24 cellular contexts compared by ENCODE assay signal in the genomic region with DNA sequence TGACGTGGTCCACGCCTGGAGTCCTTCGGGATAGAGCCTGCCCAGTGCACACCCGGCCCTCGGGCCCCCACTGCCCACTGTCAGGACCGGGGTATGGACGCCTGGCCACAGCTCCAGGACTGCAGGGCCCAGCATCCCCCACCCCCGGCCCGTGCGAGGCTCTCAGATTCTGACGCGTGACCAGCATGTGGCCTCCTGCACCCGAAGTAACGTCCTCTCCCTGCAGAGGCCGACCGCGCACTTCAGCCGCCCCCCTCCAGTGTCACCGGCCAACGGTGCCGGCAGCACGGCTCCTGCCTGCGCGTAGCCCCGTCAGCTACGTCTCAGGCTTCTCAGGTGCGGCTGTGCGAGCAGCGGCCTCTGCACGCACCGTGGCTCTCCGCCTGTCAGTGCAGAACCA. TPM values are rescaled to one million over a fixed set of nuclear protein-coding genes. Genes with fewer than 3 reads are reported as not detected.
A peak's percentile ranks its signal among the peaks of the same experiment; 100 is the strongest.
DNase-seq lines count a peak whose midpoint lies in the region; ATAC-seq and TF ChIP-seq lines count a peak whose summit lies in the region.
"Had no signal": no experiment of that assay in that cellular context is flagged by ENCODE, and none has a peak within 500 bp of the region (broad histone marks: within the 10 kb centered on the region; RNA-seq: fewer than 3 reads in every experiment).

No MANE protein-coding gene starts in this region.

- CTCF ChIA-PET in WTC11 (lab: Charles Lee), result interaction anchor here (1.4 kb wide), 1 partner anchor 109 kb away, joined by 3 read pairs; no protein-coding TSS in a partner anchor

- H3K4me3 ChIP-seq in BLaER1, result no peak overlapping the region
- no peak overlapping the region for H3K4me3 ChIP-seq in neural progenitor cell
- H3K4me3 ChIP-seq in GM23248, result no peak overlapping the region
- H3K4me3 ChIP-seq: BLaER1 treated with 17β-estradiol and CSF1 and Interleukin-3, amounts not matched to agents 10 nM and 100 nM; GM12878 had no signal

- H3K79me2 ChIP-seq in neural progenitor cell (ENCODE audit: low read depth), result no peaks in the 10 kb centered on the region
- H3K79me2 ChIP-seq in GM23248 (ENCODE audit: insufficient read depth), result no peaks in the 10 kb centered on the region

- H2AFZ ChIP-seq in neural progenitor cell (replicated peaks) (no peak overlapping the region), GM23248 (no peak overlapping the region)

- H3K9me3 Mint-ChIP-seq in glutamatergic neuron (ENCODE audit: unreplicated experiment) (peaks cover 9% of the 10 kb centered on the region), neural progenitor cell (no peaks in the 10 kb centered on the region), WTC11 (no peaks in the 10 kb centered on the region)
- H3K9me3 Mint-ChIP-seq: CD4-positive, alpha-beta T cell; CD8-positive, alpha-beta T cell had no signal

- H3K9ac ChIP-seq in BLaER1, result no peak overlapping the region
- no peak overlapping the region for H3K9ac ChIP-seq in neural progenitor cell
- no peak overlapping the region for H3K9ac ChIP-seq in GM23248
- H3K9ac ChIP-seq: BLaER1 treated with 17β-estradiol and CSF1 and Interleukin-3, amounts not matched to agents 10 nM and 100 nM had no signal

- H4K20me1 ChIP-seq in BLaER1 (peaks cover 26% of the 10 kb centered on the region; the same call in 1 of the 2 replicates), neural progenitor cell (ENCODE audit: low read depth) (no peaks in the 10 kb centered on the region), GM23248 (ENCODE audit: insufficient read depth) (no peaks in the 10 kb centered on the region)

- H3K4me2 ChIP-seq in BLaER1 (0 out of 2 replicates have a peak overlapping the region, but pooled peaks have one; percentile 43), neural progenitor cell (no peak overlapping the region), GM23248 (ENCODE audit: unreplicated experiment) (no peak overlapping the region)

- no peaks in the 10 kb centered on the region for H3K9me2 ChIP-seq in GM23248 (ENCODE audit: insufficient read depth)

- H3K4me1 ChIP-seq in BLaER1, result peaks cover 51% of the 10 kb centered on the region
- H3K4me1 ChIP-seq in neural progenitor cell, result peaks cover 10% of the 10 kb centered on the region
- no peaks in the 10 kb centered on the region for H3K4me1 ChIP-seq in GM23248 (ENCODE audit: insufficient read depth)
- H3K4me1 ChIP-seq: BE2C had no signal

- 61 to 63% methylated on average over 31 to 32 of the region's 32 CpGs for WGBS in GM23248 (ENCODE audit: low coverage in 1 of 2, low lambda C conversion rate in 2 of 2, missing lambda C conversion rate in 2 of 2), 2 experiments

- H3K27ac ChIP-seq in BLaER1 (no peak overlapping the region), neural progenitor cell (no peak overlapping the region), GM23248 (no peak overlapping the region)
- H3K27ac ChIP-seq: BLaER1 treated with 17β-estradiol and CSF1 and Interleukin-3, amounts not matched to agents 10 nM and 100 nM; C4-2B had no signal

- H3K36me3 Mint-ChIP-seq in glutamatergic neuron (ENCODE audit: unreplicated experiment) (no peaks in the 10 kb centered on the region), neural progenitor cell (no peaks in the 10 kb centered on the region), WTC11 (no peaks in the 10 kb centered on the region)
- H3K36me3 Mint-ChIP-seq: CD8-positive, alpha-beta T cell had no signal

- in situ Hi-C loops in GM23248 (cut with MboI), result no loop called here

- no peaks in the 10 kb centered on the region for H3K9me3 ChIP-seq in BLaER1
- no peaks in the 10 kb centered on the region for H3K9me3 ChIP-seq in neural progenitor cell (ENCODE audit: low read depth)
- no peaks in the 10 kb centered on the region for H3K9me3 ChIP-seq in GM23248 (ENCODE audit: low read depth)
- H3K9me3 ChIP-seq: BE2C; BLaER1 treated with 17β-estradiol and CSF1 and Interleukin-3, amounts not matched to agents 10 nM and 100 nM had no signal

- H3K36me3 ChIP-seq in BLaER1 (no peaks in the 10 kb centered on the region), neural progenitor cell (no peaks in the 10 kb centered on the region), GM23248 (ENCODE audit: low read depth) (no peaks in the 10 kb centered on the region)
- H3K36me3 ChIP-seq: BE2C; BLaER1 treated with 17β-estradiol and CSF1 and Interleukin-3, amounts not matched to agents 10 nM and 100 nM had no signal

- H3K27me3 Mint-ChIP-seq in glutamatergic neuron (ENCODE audit: unreplicated experiment) (peaks cover 12% of the 10 kb centered on the region), neural progenitor cell (ENCODE audit: insufficient read depth, low read depth) (peaks cover 20% of the 10 kb centered on the region), WTC11 (ENCODE audit: low read depth) (no peaks in the 10 kb centered on the region; the same call in 1 of the 2 replicates)

- TF ChIP-seq CTCF in glutamatergic neuron (IDR thresholded peaks at IDR 0.05; ENCODE audit: partially characterized antibody, unreplicated experiment), result no peak
- TF ChIP-seq CTCF in neural progenitor cell (IDR thresholded peaks at IDR 0.05), result no peak
- TF ChIP-seq CTCF in WTC11 (IDR thresholded peaks at IDR 0.05), result no peak

- H3K27ac Mint-ChIP-seq in glutamatergic neuron (ENCODE audit: unreplicated experiment), result peak overlapping the region; percentile 90
- H3K27ac Mint-ChIP-seq in neural progenitor cell, result peak overlapping the region; percentile 86
- H3K27ac Mint-ChIP-seq in WTC11, result no peak overlapping the region
- H3K27ac Mint-ChIP-seq: CD4-positive, alpha-beta T cell; CD8-positive, alpha-beta T cell had no signal

- H3K4me3 Mint-ChIP-seq in glutamatergic neuron (ENCODE audit: unreplicated experiment) (no peak overlapping the region), neural progenitor cell (no peak overlapping the region), WTC11 (no peak overlapping the region)
- H3K4me3 Mint-ChIP-seq: CD4-positive, alpha-beta T cell; CD8-positive, alpha-beta T cell had no signal

- POLR2A ChIA-PET in WTC11 (lab: Charles Lee), result no interaction called here

- peaks cover 14% of the 10 kb centered on the region for H3F3A ChIP-seq in neural progenitor cell (ENCODE audit: low read depth)
- no peaks in the 10 kb centered on the region for H3F3A ChIP-seq in GM23248 (ENCODE audit: insufficient read depth)

- H3K27me3 ChIP-seq in BLaER1, result peaks cover 62% of the 10 kb centered on the region
- no peaks in the 10 kb centered on the region for H3K27me3 ChIP-seq in neural progenitor cell
- peaks cover 26% of the 10 kb centered on the region; the same call in 1 of the 2 replicates for H3K27me3 ChIP-seq in GM23248 (replicated peaks; ENCODE audit: insufficient read depth)

- no peak for ATAC-seq in WTC11
- no peak for ATAC-seq in HG03175 (IDR thresholded peaks at IDR 0.05; ENCODE audit: unreplicated experiment)
- ATAC-seq: CD8-positive, alpha-beta T cell; GM12878 had no signal

- H3K4me1 Mint-ChIP-seq in glutamatergic neuron (ENCODE audit: low read depth, unreplicated experiment), result peaks cover 28% of the 10 kb centered on the region
- H3K4me1 Mint-ChIP-seq in neural progenitor cell, result peaks cover 49% of the 10 kb centered on the region
- H3K4me1 Mint-ChIP-seq in WTC11, result peaks cover 7% of the 10 kb centered on the region

- DNase-seq in glutamatergic neuron (no peak), neural progenitor cell (ENCODE audit: low spot score) (no peak), WTC11 (ENCODE audit: low spot score) (no peak), GM23248 (no peak)
- DNase-seq: 8988T; ACHN; BE2C; CD4-positive, alpha-beta T cell; CD8-positive, alpha-beta T cell; DMS 273 treated with DMSO at 0.1 percent for 48 hours; DMS153; DMS53; DMS79; DND-41; EL; GDM1 had no signal

TF ChIP-seq in WTC11, 78 proteins besides CTCF, POLR2A, EP300 and RAD21 (continues in another document):
- TF ChIP-seq ARID4B (CRISPR knock-in tag; IDR thresholded peaks at IDR 0.05; ENCODE audit: borderline replicate concordance) (no peak), ZNF232 (CRISPR knock-in tag; IDR thresholded peaks at IDR 0.05) (no peak), NR2C2 (CRISPR knock-in tag; IDR thresholded peaks at IDR 0.05) (no peak), ZNF423 (CRISPR knock-in tag; IDR thresholded peaks at IDR 0.05) (no peak), SMAD3 (CRISPR knock-in tag; IDR thresholded peaks at IDR 0.05; ENCODE audit: borderline replicate concordance) (no peak), TCF7 (CRISPR knock-in tag; IDR thresholded peaks at IDR 0.05; ENCODE audit: low read depth) (no peak), HMGA2 (CRISPR knock-in tag; IDR thresholded peaks at IDR 0.05) (no peak), NR3C1 (CRISPR knock-in tag; conservative IDR thresholded peaks at IDR 0.05; ENCODE audit: low read depth) (no peak)

RNA-seq across cellular contexts. Expression of gene ADGRA1, which starts 40.2 kb away (rescaled TPM):
- total RNA-seq in glutamatergic neuron (ENCODE audit: unreplicated experiment), result 9.1 TPM
- total RNA-seq in neural progenitor cell (ENCODE audit: low replicate concordance), result not detected in 2 replicates
- total RNA-seq in WTC11 (2021), result 0.11 to 0.20 TPM (median 0.18 TPM) in 3 replicates
- total RNA-seq in GM23248 (2014; rRNA removed; shearing (Covaris generic)), result not detected in 2 replicates
- polyA plus RNA-seq in GM23248 (2016; fragmentation: Nextera tagmentation; extraction: Ambion mirVana), result not detected in 2 replicates
- total RNA-seq: CD4-positive, alpha-beta T cell; CD8-positive, alpha-beta T cell; Daoy; G401; GM12878 had no signal
- polyA plus RNA-seq: AG04450, GM12878 had no signal
